Comparison of ENCODE assay signal across 21 cellular contexts in the genomic region with DNA sequence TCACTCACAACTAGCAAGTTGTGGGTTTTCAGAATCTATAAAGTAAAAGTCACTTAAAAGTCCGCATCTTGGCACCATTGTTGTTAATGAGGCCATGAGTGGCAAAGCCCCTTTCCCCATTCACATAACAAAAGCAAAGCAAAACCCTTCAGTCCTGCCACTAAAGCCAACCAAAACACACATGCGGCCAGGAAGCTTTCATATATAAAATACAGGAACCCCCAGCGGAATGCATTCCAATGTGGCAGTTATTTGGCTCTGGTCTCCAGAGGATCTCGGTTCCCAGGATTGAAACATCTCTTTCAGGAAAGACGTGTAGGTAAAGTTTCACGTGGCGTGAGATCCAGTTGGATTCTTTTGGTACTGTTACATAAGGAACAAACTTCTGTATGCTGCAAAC. TPM values are rescaled to one million over a fixed set of nuclear protein-coding genes. Genes with fewer than 3 reads are reported as not detected.
DNase-seq lines count a peak whose midpoint lies in the region; FAIRE-seq and TF ChIP-seq lines count a peak whose summit lies in the region.
"Had no signal": no experiment of that assay in that cellular context is flagged by ENCODE, and none has a peak within 500 bp of the region (broad histone marks: within the 10 kb centered on the region; RNA-seq: fewer than 3 reads in every experiment).

No MANE protein-coding gene starts in this region.

- H3K9me3 ChIP-seq in endothelial cell of umbilical vein (replicated peaks; ENCODE audit: control insufficient read depth, insufficient read depth, low read length) = no peaks in the 10 kb centered on the region
- H3K9me3 ChIP-seq in sigmoid colon = no peaks in the 10 kb centered on the region
- no peaks in the 10 kb centered on the region for H3K9me3 ChIP-seq in SK-N-SH
- H3K9me3 ChIP-seq: A549 had no signal

- peak; percentile 59 for FAIRE-seq in endothelial cell of umbilical vein (lab: Jason Lieb, UNC)
- FAIRE-seq: A549, H54 had no signal

- H3K27me3 ChIP-seq in endothelial cell of umbilical vein (ENCODE audit: control insufficient read depth in 2 of 2, insufficient read depth in 2 of 2, low read length in 2 of 2) (peaks cover 1 to 2% of the 10 kb centered on the region in 2 experiments), sigmoid colon (no peaks in the 10 kb centered on the region), SK-N-SH (ENCODE audit: insufficient read depth) (no peaks in the 10 kb centered on the region)

- H3K27ac ChIP-seq in endothelial cell of umbilical vein (ENCODE audit: insufficient read depth, low read depth, low read length) (no peak overlapping the region), sigmoid colon (peak overlapping the region in 3 of 4 donors; percentile 95 to 100 (median 99)), SK-N-SH (ENCODE audit: low read depth in 2 of 2, low read length in 1 of 2) (no peak overlapping the region)
- H3K27ac ChIP-seq: C4-2B, RWPE1 had no signal

- no peak for DNase-seq in activated CD4-positive, alpha-beta memory T cell treated with anti-CD3 and anti-CD28 coated beads for 36 hours
- DNase-seq in activated CD4-positive, alpha-beta memory T cell treated with anti-CD3 and anti-CD28 coated beads, Interleukin-2, amount 10 ng/mL, durations not matched to agents 7 days and 5 days = no peak
- no peak for DNase-seq in activated T-helper 1 cell treated with anti-CD3 and anti-CD28 coated beads, Interleukin-12 subunit alpha, Interleukin-12 subunit beta, Interleukin-2, Interleukin-4 antibody, amounts not matched to agents 30 ng/mL and 10 ng/mL and 1 ng/mL, durations not matched to agents 14 hours and 24 hours and 36 hours (ENCODE audit: low spot score)
- DNase-seq in endothelial cell of umbilical vein (ENCODE audit: low read depth, low spot score) (peak; percentile 62), sigmoid colon (peak; percentile 29), globus pallidus (ENCODE audit: low spot score) (no peak), G401 (ENCODE audit: low spot score) (no peak), SK-N-SH (no peak)
- DNase-seq: COR-L47; DMS153; HFFc6; NCI-H1105 treated with DMSO at 0.1 percent for 48 hours; NCI-H187; NCI-H345; NCI-H526 treated with DMSO at 0.1 percent for 48 hours; NK-92 treated with Interleukin-12 subunit alpha and Interleukin-12 subunit beta, amount 100 ng/mL, for 24 hours; OCI-M1 had no signal

- peaks cover 8% of the 10 kb centered on the region for H3F3A ChIP-seq in SK-N-SH (replicated peaks; ENCODE audit: insufficient read depth)

- in situ Hi-C loops in G401 (cut with HindIII; ENCODE audit: low sequenced_read_pairs) = no loop called here

- H3K4me1 ChIP-seq in endothelial cell of umbilical vein (ENCODE audit: control insufficient read depth, extremely low read depth, insufficient read depth, low read length) = peaks cover 19% of the 10 kb centered on the region
- peaks cover 0 to 26% (median 12%) of the 10 kb centered on the region in 4 donors for H3K4me1 ChIP-seq in sigmoid colon
- H3K4me1 ChIP-seq in SK-N-SH (ENCODE audit: control insufficient read depth in 1 of 2, insufficient read depth in 2 of 2, low read depth in 1 of 2, low read length in 1 of 2) = peaks cover 14 to 19% of the 10 kb centered on the region in 2 experiments; a peak in 3 of 4 replicates

- no peak overlapping the region for H3K4me3 Mint-ChIP-seq in activated CD4-positive, alpha-beta memory T cell treated with anti-CD3 and anti-CD28 coated beads for 36 hours
- H3K4me3 Mint-ChIP-seq in activated CD4-positive, alpha-beta memory T cell treated with anti-CD3 and anti-CD28 coated beads, Interleukin-2, amount 10 ng/mL, durations not matched to agents 7 days and 5 days = no peak overlapping the region
- H3K4me3 Mint-ChIP-seq in activated T-helper 1 cell treated with anti-CD3 and anti-CD28 coated beads, Interleukin-12 subunit alpha, Interleukin-12 subunit beta, Interleukin-2, Interleukin-4 antibody, amounts not matched to agents 30 ng/mL and 10 ng/mL and 1 ng/mL, durations not matched to agents 14 hours and 24 hours and 36 hours = no peak overlapping the region
- H3K4me3 Mint-ChIP-seq: HFFc6 had no signal

- TF ChIP-seq EP300 in sigmoid colon (IDR thresholded peaks at IDR 0.05) (no peak), SK-N-SH (IDR thresholded peaks at IDR 0.05; ENCODE audit: borderline replicate concordance in 1 of 2, low read depth in 1 of 2, low read length in 1 of 2) (no peak)

- no peaks in the 10 kb centered on the region for H3K36me3 ChIP-seq in endothelial cell of umbilical vein (ENCODE audit: control insufficient read depth in 2 of 2, extremely low read depth in 1 of 2, insufficient read depth in 2 of 2, low read length in 2 of 2)
- no peaks in the 10 kb centered on the region for H3K36me3 ChIP-seq in sigmoid colon
- no peaks in the 10 kb centered on the region for H3K36me3 ChIP-seq in SK-N-SH (replicated peaks in 1 of 2; ENCODE audit: control insufficient read depth in 1 of 2, insufficient read depth in 2 of 2, low read length in 1 of 2)

- 91 to 95% methylated on average over 7 of the region's 7 CpGs for WGBS in sigmoid colon, 2 donors
- WGBS in SK-N-SH (ENCODE audit: low lambda C conversion rate) = 91% methylated on average over 7 of the region's 7 CpGs

- no peak overlapping the region for H3K4me2 ChIP-seq in endothelial cell of umbilical vein (ENCODE audit: insufficient read depth, low read length)
- no peak overlapping the region for H3K4me2 ChIP-seq in SK-N-SH
- H3K4me2 ChIP-seq: A549 had no signal

- no peak for TF ChIP-seq POLR2A in endothelial cell of umbilical vein (IDR thresholded peaks at IDR 0.05; ENCODE audit: low read depth, low read length)
- TF ChIP-seq POLR2A in sigmoid colon (IDR thresholded peaks at IDR 0.05) = no peak

- H3K4me1 Mint-ChIP-seq in activated CD4-positive, alpha-beta memory T cell treated with anti-CD3 and anti-CD28 coated beads for 36 hours (ENCODE audit: low read depth) = peaks cover 24% of the 10 kb centered on the region
- H3K4me1 Mint-ChIP-seq in activated CD4-positive, alpha-beta memory T cell treated with anti-CD3 and anti-CD28 coated beads, Interleukin-2, amount 10 ng/mL, durations not matched to agents 7 days and 5 days = peaks cover 33% of the 10 kb centered on the region
- peaks cover 36% of the 10 kb centered on the region for H3K4me1 Mint-ChIP-seq in activated T-helper 1 cell treated with anti-CD3 and anti-CD28 coated beads, Interleukin-12 subunit alpha, Interleukin-12 subunit beta, Interleukin-2, Interleukin-4 antibody, amounts not matched to agents 30 ng/mL and 10 ng/mL and 1 ng/mL, durations not matched to agents 14 hours and 24 hours and 36 hours (ENCODE audit: low read depth)

- H3K27me3 Mint-ChIP-seq in activated CD4-positive, alpha-beta memory T cell treated with anti-CD3 and anti-CD28 coated beads for 36 hours = no peaks in the 10 kb centered on the region
- H3K27me3 Mint-ChIP-seq in activated CD4-positive, alpha-beta memory T cell treated with anti-CD3 and anti-CD28 coated beads, Interleukin-2, amount 10 ng/mL, durations not matched to agents 7 days and 5 days = peaks cover 5% of the 10 kb centered on the region
- no peaks in the 10 kb centered on the region for H3K27me3 Mint-ChIP-seq in activated T-helper 1 cell treated with anti-CD3 and anti-CD28 coated beads, Interleukin-12 subunit alpha, Interleukin-12 subunit beta, Interleukin-2, Interleukin-4 antibody, amounts not matched to agents 30 ng/mL and 10 ng/mL and 1 ng/mL, durations not matched to agents 14 hours and 24 hours and 36 hours (ENCODE audit: insufficient read depth)

- H3K4me3 ChIP-seq in endothelial cell of umbilical vein (replicated peaks in 1 of 3; ENCODE audit: insufficient read depth in 1 of 3, low read depth in 1 of 3, low read length in 3 of 3) (no peak overlapping the region), sigmoid colon (no peak overlapping the region), SK-N-SH (ENCODE audit: low read depth in 2 of 2, low read length in 1 of 2) (no peak overlapping the region)
- H3K4me3 ChIP-seq: A549 had no signal

- H3K36me3 Mint-ChIP-seq in activated CD4-positive, alpha-beta memory T cell treated with anti-CD3 and anti-CD28 coated beads for 36 hours = peaks cover 3% of the 10 kb centered on the region
- H3K36me3 Mint-ChIP-seq in activated CD4-positive, alpha-beta memory T cell treated with anti-CD3 and anti-CD28 coated beads, Interleukin-2, amount 10 ng/mL, durations not matched to agents 7 days and 5 days (ENCODE audit: low read depth) = peaks cover 16% of the 10 kb centered on the region
- H3K36me3 Mint-ChIP-seq in activated T-helper 1 cell treated with anti-CD3 and anti-CD28 coated beads, Interleukin-12 subunit alpha, Interleukin-12 subunit beta, Interleukin-2, Interleukin-4 antibody, amounts not matched to agents 30 ng/mL and 10 ng/mL and 1 ng/mL, durations not matched to agents 14 hours and 24 hours and 36 hours (ENCODE audit: low read depth) = peaks cover 5% of the 10 kb centered on the region

- CTCF ChIA-PET in activated CD4-positive, alpha-beta memory T cell treated with anti-CD3 and anti-CD28 coated beads for 36 hours (lab: Charles Lee) = interaction anchor here (1.0 to 3.8 kb wide), 5 partner anchors 11 to 347 kb away, joined by 4 to 13 read pairs (median 5); partner anchors contain the start of gene SRP9
- CTCF ChIA-PET in activated CD4-positive, alpha-beta memory T cell treated with anti-CD3 and anti-CD28 coated beads, Interleukin-2, amount 10 ng/mL, durations not matched to agents 7 days and 5 days (lab: Charles Lee) = interaction anchor here (6.8 kb wide), 1 partner anchor 13 kb away, joined by 92 read pairs; no protein-coding TSS in a partner anchor
- CTCF ChIA-PET in endothelial cell of umbilical vein (lab: Charles Lee) (interaction anchor here (1.3 to 4.8 kb wide), 4 partner anchors 10 to 111 kb away, joined by 4 to 31 read pairs (median 6); no protein-coding TSS in a partner anchor), SK-N-SH (lab: Yijun Ruan, JAX) (interaction anchor here (1.6 to 1.7 kb wide), 2 partner anchors 32 to 44 kb away, joined by 3 to 5 read pairs; no protein-coding TSS in a partner anchor)

- POLR2A ChIA-PET in activated CD4-positive, alpha-beta memory T cell treated with anti-CD3 and anti-CD28 coated beads for 36 hours (lab: Charles Lee) = interaction anchor here (2.9 kb wide), 1 partner anchor 14 kb away, joined by 32 read pairs; no protein-coding TSS in a partner anchor
- POLR2A ChIA-PET in activated CD4-positive, alpha-beta memory T cell treated with anti-CD3 and anti-CD28 coated beads, Interleukin-2, amount 10 ng/mL, durations not matched to agents 7 days and 5 days (lab: Charles Lee) = interaction anchor here (1.0 to 11.8 kb wide), 4 partner anchors 13 to 41 kb away, joined by 3 to 338 read pairs (median 161); no protein-coding TSS in a partner anchor
- POLR2A ChIA-PET in endothelial cell of umbilical vein (lab: Charles Lee) (no interaction called here), SK-N-SH (lab: Yijun Ruan, JAX) (no interaction called here)

- TF ChIP-seq CTCF in endothelial cell of umbilical vein (IDR thresholded peaks at IDR 0.05; ENCODE audit: extremely low read depth in 1 of 2, insufficient read depth in 1 of 2, low read depth in 1 of 2, low read length in 2 of 2) (no peak), sigmoid colon (IDR thresholded peaks at IDR 0.05) (no peak), SK-N-SH (IDR thresholded peaks at IDR 0.05) (no peak)

- H2AFZ ChIP-seq in endothelial cell of umbilical vein (ENCODE audit: low read depth, low read length) (peak overlapping the region; percentile 44), SK-N-SH (ENCODE audit: low read depth) (no peak overlapping the region)

- no peaks in the 10 kb centered on the region for H3K9me1 ChIP-seq in endothelial cell of umbilical vein (replicated peaks; ENCODE audit: control insufficient read depth, extremely low read depth, insufficient read depth, low read length)

- H3K9ac ChIP-seq in endothelial cell of umbilical vein (replicated peaks; ENCODE audit: extremely low read depth, insufficient read depth, low read length) = no peak overlapping the region
- H3K9ac ChIP-seq in SK-N-SH = no peak overlapping the region

- intact Hi-C loops in activated CD4-positive, alpha-beta memory T cell treated with anti-CD3 and anti-CD28 coated beads for 36 hours (cut with micrococcal nuclease) = no loop called here
- intact Hi-C loops in activated T-helper 1 cell treated with anti-CD3 and anti-CD28 coated beads, Interleukin-12 subunit alpha, Interleukin-12 subunit beta, Interleukin-2, Interleukin-4 antibody, amounts not matched to agents 30 ng/mL and 10 ng/mL and 1 ng/mL, durations not matched to agents 14 hours and 24 hours and 36 hours (cut with micrococcal nuclease) = no loop called here
- intact Hi-C loops in endothelial cell of umbilical vein (cut with micrococcal nuclease) = no loop called here
- intact Hi-C loops in sigmoid colon (cut with DNase I) = no loop called here

- H4K20me1 ChIP-seq in endothelial cell of umbilical vein (replicated peaks; ENCODE audit: control insufficient read depth, extremely low read depth, insufficient read depth, low read length) = peaks cover 2% of the 10 kb centered on the region
- peaks cover 10% of the 10 kb centered on the region; the same call in 1 of the 2 replicates for H4K20me1 ChIP-seq in SK-N-SH (ENCODE audit: insufficient read depth)

- H3K79me2 ChIP-seq in endothelial cell of umbilical vein (ENCODE audit: control insufficient read depth, insufficient read depth, low read length) (peaks cover 26% of the 10 kb centered on the region), SK-N-SH (ENCODE audit: insufficient read depth) (peaks cover 26% of the 10 kb centered on the region)

- no TSS peak for BruUV-seq in endothelial cell of umbilical vein (replicated peaks; lab: Mats Ljungman, UMichigan)

- H3K9me3 Mint-ChIP-seq in activated CD4-positive, alpha-beta memory T cell treated with anti-CD3 and anti-CD28 coated beads for 36 hours = peaks cover 6% of the 10 kb centered on the region
- no peaks in the 10 kb centered on the region for H3K9me3 Mint-ChIP-seq in activated CD4-positive, alpha-beta memory T cell treated with anti-CD3 and anti-CD28 coated beads, Interleukin-2, amount 10 ng/mL, durations not matched to agents 7 days and 5 days
- H3K9me3 Mint-ChIP-seq in activated T-helper 1 cell treated with anti-CD3 and anti-CD28 coated beads, Interleukin-12 subunit alpha, Interleukin-12 subunit beta, Interleukin-2, Interleukin-4 antibody, amounts not matched to agents 30 ng/mL and 10 ng/mL and 1 ng/mL, durations not matched to agents 14 hours and 24 hours and 36 hours = no peaks in the 10 kb centered on the region

- dilution Hi-C loops in endothelial cell of umbilical vein (cut with MboI; ENCODE audit: extremely low pct_ligation_motif_present, low sequenced_read_pairs) = no loop called here

- peak overlapping the region; percentile 0 for H3K27ac Mint-ChIP-seq in activated CD4-positive, alpha-beta memory T cell treated with anti-CD3 and anti-CD28 coated beads for 36 hours
- no peak overlapping the region for H3K27ac Mint-ChIP-seq in activated CD4-positive, alpha-beta memory T cell treated with anti-CD3 and anti-CD28 coated beads, Interleukin-2, amount 10 ng/mL, durations not matched to agents 7 days and 5 days
- H3K27ac Mint-ChIP-seq in activated T-helper 1 cell treated with anti-CD3 and anti-CD28 coated beads, Interleukin-12 subunit alpha, Interleukin-12 subunit beta, Interleukin-2, Interleukin-4 antibody, amounts not matched to agents 30 ng/mL and 10 ng/mL and 1 ng/mL, durations not matched to agents 14 hours and 24 hours and 36 hours = peak overlapping the region; percentile 49
- H3K27ac Mint-ChIP-seq: HFFc6 had no signal

- TF ChIP-seq RAD21 in SK-N-SH (IDR thresholded peaks at IDR 0.05; ENCODE audit: low read length) = no peak

- no peaks in the 10 kb centered on the region for H3K9me2 ChIP-seq in SK-N-SH

RNA-seq across cellular contexts. Expression of gene LBR, which starts 2.5 kb away (rescaled TPM):
- 100 to 1,000 TPM; 146 to 148 TPM for total RNA-seq in activated CD4-positive, alpha-beta memory T cell treated with anti-CD3 and anti-CD28 coated beads for 36 hours
- 100 to 1,000 TPM; 251 to 259 TPM for total RNA-seq in activated CD4-positive, alpha-beta memory T cell treated with anti-CD3 and anti-CD28 coated beads, Interleukin-2, amount 10 ng/mL, durations not matched to agents 7 days and 5 days
- total RNA-seq in activated T-helper 1 cell treated with anti-CD3 and anti-CD28 coated beads, Interleukin-12 subunit alpha, Interleukin-12 subunit beta, Interleukin-2, Interleukin-4 antibody, amounts not matched to agents 30 ng/mL and 10 ng/mL and 1 ng/mL, durations not matched to agents 14 hours and 24 hours and 36 hours = 176 TPM in 2 replicates
- total RNA-seq in endothelial cell of umbilical vein = 107 and 119 TPM in 2 replicates
- polyA plus RNA-seq in endothelial cell of umbilical vein = 49.9 and 53.9 TPM in 2 replicates
- 31.6 and 32.5 TPM in 2 replicates for polyA plus RNA-seq in endothelial cell of umbilical vein (2011; cell fraction: cytosol; rRNA removed)
- polyA plus RNA-seq in endothelial cell of umbilical vein (2011; cell fraction: nucleus; rRNA removed) = 61.2 and 66.7 TPM in 2 replicates
- polyA plus RNA-seq in endothelial cell of umbilical vein (2012) = 28.3 and 55.2 TPM in 2 replicates
- polyA minus RNA-seq in endothelial cell of umbilical vein = 83.4 and 86.8 TPM in 2 replicates
- polyA minus RNA-seq in endothelial cell of umbilical vein (2011; cell fraction: cytosol; rRNA and poly(A)+ RNA removed) = 25.3 TPM
- polyA minus RNA-seq in endothelial cell of umbilical vein (2011; cell fraction: nucleus; rRNA and poly(A)+ RNA removed) = 53.2 and 76.4 TPM in 2 replicates
- 100 to 1,000 TPM; 134 to 195 (median 169) TPM for total RNA-seq in sigmoid colon
- polyA plus RNA-seq in sigmoid colon = 10 to 100 TPM in 1 of 3 donors, 1 to 10 TPM in 2; 5.4 to 62.2 (median 6.9) TPM
- 31.6 and 49.1 TPM in 2 replicates for total RNA-seq in G401 (2014; rRNA removed; shearing (Covaris generic))
- polyA plus RNA-seq in SK-N-SH (2012; rRNA removed) = 10.6 and 11.7 TPM in 2 replicates
- polyA plus RNA-seq in SK-N-SH (2012; cell fraction: cytosol; rRNA removed) = 10.0 and 10.7 TPM in 2 replicates
- polyA plus RNA-seq in SK-N-SH (2012; cell fraction: nucleus; rRNA removed) = 19.0 and 22.4 TPM in 2 replicates

Comparison
In these comparisons a context has a peak if more than half of its experiments do, and no peak if none do; other contexts are left out.
1. DNase-seq: peak in endothelial cell of umbilical vein (single experiment) and sigmoid colon (single experiment); none in activated CD4-positive, alpha-beta memory T cell treated with anti-CD3 and anti-CD28 coated beads for 36 hours (single experiment), activated CD4-positive, alpha-beta memory T cell treated with anti-CD3 and anti-CD28 coated beads, Interleukin-2, amount 10 ng/mL, durations not matched to agents 7 days and 5 days (single experiment), activated T-helper 1 cell treated with anti-CD3 and anti-CD28 coated beads, Interleukin-12 subunit alpha, Interleukin-12 subunit beta, Interleukin-2, Interleukin-4 antibody, amounts not matched to agents 30 ng/mL and 10 ng/mL and 1 ng/mL, durations not matched to agents 14 hours and 24 hours and 36 hours (single experiment), globus pallidus (single experiment), G401 (single experiment) and SK-N-SH (single experiment).
2. H3K27ac ChIP-seq: peak in sigmoid colon (3 of 4); none in endothelial cell of umbilical vein (single experiment) and SK-N-SH (0 of 2).
3. POLR2A ChIA-PET loops: an anchor here in activated CD4-positive, alpha-beta memory T cell treated with anti-CD3 and anti-CD28 coated beads for 36 hours (2.9 kb wide) and activated CD4-positive, alpha-beta memory T cell treated with anti-CD3 and anti-CD28 coated beads, Interleukin-2, amount 10 ng/mL, durations not matched to agents 7 days and 5 days (1.0 to 11.8 kb wide); none called in endothelial cell of umbilical vein and SK-N-SH.